In genomic region chr16:74575805-74576643, GRCh38 we compare ENCODE assay signal across 20 cellular contexts. TPM values are rescaled to one million over a fixed set of nuclear protein-coding genes. Genes with fewer than 3 reads are reported as not detected.
DNase-seq lines count a peak whose midpoint lies in the region; ATAC-seq and TF ChIP-seq lines count a peak whose summit lies in the region.
"Had no signal": no experiment of that assay in that cellular context is flagged by ENCODE, and none has a peak within 500 bp of the region (broad histone marks: within the 10 kb centered on the region; RNA-seq: fewer than 3 reads in every experiment).

No MANE protein-coding gene starts in this region.

- peaks cover 14% of the 10 kb centered on the region for H3K36me3 Mint-ChIP-seq in CD8-positive, alpha-beta T cell
- no peaks in the 10 kb centered on the region for H3K36me3 Mint-ChIP-seq in progenitor cell of endocrine pancreas (ENCODE audit: insufficient read depth)
- H3K36me3 Mint-ChIP-seq in activated CD8-positive, alpha-beta T cell treated with anti-CD3 and anti-CD28 coated beads, Interleukin-2, amount 10 ng/mL, durations not matched to agents 7 days and 5 days (ENCODE audit: low read depth): peaks cover 13% of the 10 kb centered on the region
- H3K36me3 Mint-ChIP-seq: activated CD4-positive, alpha-beta memory T cell treated with anti-CD3 and anti-CD28 coated beads for 36 hours; activated naive CD4-positive, alpha-beta T cell treated with anti-CD3 and anti-CD28 coated beads, Interleukin-2, amount 50 U/mL, for 72 hours; stimulated activated memory B cell treated with anti-CD40 and anti-IgM and Interleukin-4, amounts not matched to agents 10 μg/mL and 1 μg/mL and 100 μg/mL, for 72 hours had no signal

- no peak overlapping the region for H3K4me3 ChIP-seq in CD8-positive, alpha-beta T cell (ENCODE audit: low read depth, low read length)
- H3K4me3 ChIP-seq: body of pancreas, GM23248, SJSA1 had no signal

- DNase-seq in CD8-positive, alpha-beta T cell: no peak
- peak; percentile 56 for DNase-seq in NAMALWA (ENCODE audit: low spot score)
- DNase-seq in glomerular visceral epithelial cell (ENCODE audit: extremely low spot score): peak; percentile 15
- DNase-seq in progenitor cell of endocrine pancreas (ENCODE audit: low spot score, unreplicated experiment): no peak
- no peak for DNase-seq in activated CD8-positive, alpha-beta T cell treated with anti-CD3 and anti-CD28 coated beads, Interleukin-2, amount 10 ng/mL, durations not matched to agents 7 days and 5 days
- DNase-seq in NCI-H1105 (lab: John Stamatoyannopoulos, UW): no peak
- DNase-seq: activated CD4-positive, alpha-beta memory T cell treated with anti-CD3 and anti-CD28 coated beads for 36 hours; activated T-cell treated with anti-CD3 and anti-CD28 coated beads, Interleukin-2, amount 50 U/mL, for 1 hour; body of pancreas; GM23248; kidney glomerular epithelial cell; NCI-H1694 treated with DMSO at 0.1 percent for 48 hours; NCI-H345; PC-3; trophoblast cell had no signal

- no peaks in the 10 kb centered on the region for H3K9me3 Mint-ChIP-seq in CD8-positive, alpha-beta T cell
- no peaks in the 10 kb centered on the region for H3K9me3 Mint-ChIP-seq in progenitor cell of endocrine pancreas (ENCODE audit: low read depth)
- no peaks in the 10 kb centered on the region for H3K9me3 Mint-ChIP-seq in activated CD8-positive, alpha-beta T cell treated with anti-CD3 and anti-CD28 coated beads, Interleukin-2, amount 10 ng/mL, durations not matched to agents 7 days and 5 days (ENCODE audit: insufficient read depth)
- H3K9me3 Mint-ChIP-seq: activated CD4-positive, alpha-beta memory T cell treated with anti-CD3 and anti-CD28 coated beads for 36 hours; activated naive CD4-positive, alpha-beta T cell treated with anti-CD3 and anti-CD28 coated beads, Interleukin-2, amount 50 U/mL, for 72 hours; stimulated activated memory B cell treated with anti-CD40 and anti-IgM and Interleukin-4, amounts not matched to agents 10 μg/mL and 1 μg/mL and 100 μg/mL, for 72 hours had no signal

- TF ChIP-seq CTCF in CD8-positive, alpha-beta T cell (IDR thresholded peaks at IDR 0.05): no peak
- no peak for TF ChIP-seq CTCF in progenitor cell of endocrine pancreas (IDR thresholded peaks at IDR 0.05; ENCODE audit: unreplicated experiment)

- peaks cover 72% of the 10 kb centered on the region for H3K4me1 ChIP-seq in CD8-positive, alpha-beta T cell (ENCODE audit: insufficient read depth, low read length)

- no peak for ATAC-seq in CD8-positive, alpha-beta T cell
- ATAC-seq in activated CD8-positive, alpha-beta T cell treated with anti-CD3 and anti-CD28 coated beads, Interleukin-2, amount 10 ng/mL, durations not matched to agents 7 days and 5 days: no peak
- ATAC-seq in HG03378 (IDR thresholded peaks at IDR 0.05; ENCODE audit: unreplicated experiment): no peak
- ATAC-seq: activated naive CD4-positive, alpha-beta T cell treated with anti-CD3 and anti-CD28 coated beads, Interleukin-2, amount 50 U/mL, for 72 hours; body of pancreas; PC-3; sciatic nerve; stimulated activated memory B cell treated with anti-CD40 and anti-IgM and Interleukin-4, amounts not matched to agents 10 μg/mL and 1 μg/mL and 100 μg/mL, for 72 hours had no signal

- H3K27me3 ChIP-seq in CD8-positive, alpha-beta T cell (ENCODE audit: insufficient read depth, low read length): no peaks in the 10 kb centered on the region
- H3K27me3 ChIP-seq: body of pancreas, SJSA1 had no signal

- POLR2A ChIA-PET in CD8-positive, alpha-beta T cell (lab: Charles Lee): no interaction called here
- POLR2A ChIA-PET in activated CD8-positive, alpha-beta T cell treated with anti-CD3 and anti-CD28 coated beads, Interleukin-2, amount 10 ng/mL, durations not matched to agents 7 days and 5 days (lab: Charles Lee): interaction anchor here (0.6 to 0.9 kb wide), 2 partner anchors 30 to 411 kb away, joined by 3 read pairs; partner anchors contain the start of gene GLG1

- peaks cover 66% of the 10 kb centered on the region for H3K4me1 Mint-ChIP-seq in CD8-positive, alpha-beta T cell (ENCODE audit: low read depth)
- peaks cover 28% of the 10 kb centered on the region for H3K4me1 Mint-ChIP-seq in progenitor cell of endocrine pancreas (ENCODE audit: low read depth)
- H3K4me1 Mint-ChIP-seq in activated CD8-positive, alpha-beta T cell treated with anti-CD3 and anti-CD28 coated beads, Interleukin-2, amount 10 ng/mL, durations not matched to agents 7 days and 5 days (ENCODE audit: low read depth): peaks cover 33% of the 10 kb centered on the region

- H3K27me3 Mint-ChIP-seq in CD8-positive, alpha-beta T cell (ENCODE audit: low read depth): no peaks in the 10 kb centered on the region
- H3K27me3 Mint-ChIP-seq in progenitor cell of endocrine pancreas: no peaks in the 10 kb centered on the region
- no peaks in the 10 kb centered on the region for H3K27me3 Mint-ChIP-seq in activated CD8-positive, alpha-beta T cell treated with anti-CD3 and anti-CD28 coated beads, Interleukin-2, amount 10 ng/mL, durations not matched to agents 7 days and 5 days (ENCODE audit: low read depth)
- H3K27me3 Mint-ChIP-seq: activated CD4-positive, alpha-beta memory T cell treated with anti-CD3 and anti-CD28 coated beads for 36 hours; stimulated activated memory B cell treated with anti-CD40 and anti-IgM and Interleukin-4, amounts not matched to agents 10 μg/mL and 1 μg/mL and 100 μg/mL, for 72 hours had no signal

- intact Hi-C loops in CD8-positive, alpha-beta T cell (cut with DNase I, micrococcal nuclease): loop anchor here in 1 of 2 experiments (10.0 kb wide), 1 partner anchor 49 kb away; no protein-coding TSS in a partner anchor

- no peak overlapping the region for H3K4me3 Mint-ChIP-seq in CD8-positive, alpha-beta T cell
- no peak overlapping the region for H3K4me3 Mint-ChIP-seq in progenitor cell of endocrine pancreas (ENCODE audit: low read depth)
- H3K4me3 Mint-ChIP-seq in activated CD8-positive, alpha-beta T cell treated with anti-CD3 and anti-CD28 coated beads, Interleukin-2, amount 10 ng/mL, durations not matched to agents 7 days and 5 days: no peak overlapping the region
- H3K4me3 Mint-ChIP-seq: activated CD4-positive, alpha-beta memory T cell treated with anti-CD3 and anti-CD28 coated beads for 36 hours; stimulated activated memory B cell treated with anti-CD40 and anti-IgM and Interleukin-4, amounts not matched to agents 10 μg/mL and 1 μg/mL and 100 μg/mL, for 72 hours had no signal

- CTCF ChIA-PET in CD8-positive, alpha-beta T cell (lab: Charles Lee): no interaction called here
- CTCF ChIA-PET in activated CD8-positive, alpha-beta T cell treated with anti-CD3 and anti-CD28 coated beads, Interleukin-2, amount 10 ng/mL, durations not matched to agents 7 days and 5 days (lab: Charles Lee): interaction anchor here (1.1 kb wide), 1 partner anchor 11 kb away, joined by 3 read pairs; no protein-coding TSS in a partner anchor

- H3K27ac Mint-ChIP-seq in CD8-positive, alpha-beta T cell: peak overlapping the region; percentile 52
- H3K27ac Mint-ChIP-seq in progenitor cell of endocrine pancreas: peak overlapping the region; percentile 41
- H3K27ac Mint-ChIP-seq in activated CD8-positive, alpha-beta T cell treated with anti-CD3 and anti-CD28 coated beads, Interleukin-2, amount 10 ng/mL, durations not matched to agents 7 days and 5 days: no peak overlapping the region
- H3K27ac Mint-ChIP-seq: activated CD4-positive, alpha-beta memory T cell treated with anti-CD3 and anti-CD28 coated beads for 36 hours; stimulated activated memory B cell treated with anti-CD40 and anti-IgM and Interleukin-4, amounts not matched to agents 10 μg/mL and 1 μg/mL and 100 μg/mL, for 72 hours had no signal

- no peaks in the 10 kb centered on the region for H3K9me3 ChIP-seq in CD8-positive, alpha-beta T cell (ENCODE audit: low read length)
- H3K9me3 ChIP-seq: body of pancreas, SJSA1 had no signal

- no peaks in the 10 kb centered on the region for H3K36me3 ChIP-seq in CD8-positive, alpha-beta T cell (ENCODE audit: insufficient read depth, low read length)
- H3K36me3 ChIP-seq: SJSA1 had no signal

- no peak overlapping the region for H3K27ac ChIP-seq in CD8-positive, alpha-beta T cell (ENCODE audit: low read depth, low read length)
- H3K27ac ChIP-seq: body of pancreas, GM23248, SJSA1 had no signal

RNA-seq across cellular contexts. Expression of gene GLG1, which starts 30.9 kb away (rescaled TPM):
- total RNA-seq in CD8-positive, alpha-beta T cell: 10 to 100 TPM; 73.7 to 79.4 TPM
- total RNA-seq in progenitor cell of endocrine pancreas: 170 and 173 TPM in 2 replicates
- total RNA-seq in activated CD8-positive, alpha-beta T cell treated with anti-CD3 and anti-CD28 coated beads, Interleukin-2, amount 10 ng/mL, durations not matched to agents 7 days and 5 days: 100 to 1,000 TPM; 110 to 112 TPM

Comparison
In these comparisons a context has a peak if more than half of its experiments do, and no peak if none do; other contexts are left out.
1. DNase-seq: peak in NAMALWA (single experiment) and glomerular visceral epithelial cell (single experiment); none in CD8-positive, alpha-beta T cell (0 of 7), progenitor cell of endocrine pancreas (single experiment), activated CD8-positive, alpha-beta T cell treated with anti-CD3 and anti-CD28 coated beads, Interleukin-2, amount 10 ng/mL, durations not matched to agents 7 days and 5 days (single experiment) and NCI-H1105 (single experiment).